ENCODE assay signal across 27 cellular contexts in genomic region chr11:69307421-69307820, GRCh38. TPM values are rescaled to one million over a fixed set of nuclear protein-coding genes. Genes with fewer than 3 reads are reported as not detected.
"Had no signal": no experiment of that assay in that cellular context is flagged by ENCODE, and none has a peak within 500 bp of the region (broad histone marks: within the 10 kb centered on the region; RNA-seq: fewer than 3 reads in every experiment).

No MANE protein-coding gene starts in this region.

- H3K27ac Mint-ChIP-seq: activated CD4-positive, alpha-beta memory T cell treated with anti-CD3 and anti-CD28 coated beads, Interleukin-2, amount 10 ng/mL, durations not matched to agents 7 days and 5 days; activated naive CD8-positive, alpha-beta T cell; activated T-cell treated with anti-CD3 and anti-CD28 coated beads, Interleukin-2, amount 50 U/mL, for 72 hours; nephron progenitor cell; stimulated activated naive B cell treated with anti-CD40 and anti-IgM and Interleukin-4, amounts not matched to agents 10 μg/mL and 1 μg/mL and 100 μg/mL, for 72 hours; T-helper 1 cell treated with Interleukin-12 subunit alpha and Interleukin-12 subunit beta and Interleukin-4 antibody, amounts not matched to agents 30 μg/mL and 1 μg/mL, for 36 hours had no signal

- H3K4me3 Mint-ChIP-seq: activated CD4-positive, alpha-beta memory T cell treated with anti-CD3 and anti-CD28 coated beads, Interleukin-2, amount 10 ng/mL, durations not matched to agents 7 days and 5 days; activated CD4-positive, alpha-beta T cell treated with anti-CD3 and anti-CD28 coated beads, Interleukin-2, amount 10 ng/mL, durations not matched to agents 7 days and 5 days; activated naive CD8-positive, alpha-beta T cell; activated T-cell treated with anti-CD3 and anti-CD28 coated beads, Interleukin-2, amount 50 U/mL, for 72 hours; nephron progenitor cell; stimulated activated naive B cell treated with anti-CD40 and anti-IgM and Interleukin-4, amounts not matched to agents 10 μg/mL and 1 μg/mL and 100 μg/mL, for 72 hours; T-helper 1 cell treated with Interleukin-12 subunit alpha and Interleukin-12 subunit beta and Interleukin-4 antibody, amounts not matched to agents 30 μg/mL and 1 μg/mL, for 36 hours had no signal

- H3K4me3 ChIP-seq: esophagus muscularis mucosa, heart left ventricle, pancreas, psoas muscle, smooth muscle cell, stomach, thyroid gland, upper lobe of left lung had no signal

- H3K27ac ChIP-seq: brain microvascular endothelial cell, esophagus muscularis mucosa, foreskin keratinocyte, heart left ventricle, pancreas, psoas muscle, stomach, thyroid gland, upper lobe of left lung, VCaP had no signal

- ATAC-seq: activated CD4-positive, CD25-positive, alpha-beta regulatory T cell treated with anti-CD3 and anti-CD28 coated beads, Interleukin-2, amount 50 U/mL, for 24 hours; activated T-cell treated with anti-CD3 and anti-CD28 coated beads, Interleukin-2, amount 50 U/mL, for 72 hours; foreskin keratinocyte; heart left ventricle; pancreas; psoas muscle; stimulated activated naive B cell treated with anti-CD40 and anti-IgM and Interleukin-4, amounts not matched to agents 10 μg/mL and 1 μg/mL and 100 μg/mL, for 72 hours had no signal

- H3K36me3 ChIP-seq: brain microvascular endothelial cell, esophagus muscularis mucosa, heart left ventricle, pancreas, stomach, thyroid gland, upper lobe of left lung had no signal

- H3K27me3 Mint-ChIP-seq: activated CD4-positive, alpha-beta T cell treated with anti-CD3 and anti-CD28 coated beads, Interleukin-2, amount 10 ng/mL, durations not matched to agents 7 days and 5 days; activated naive CD8-positive, alpha-beta T cell; stimulated activated naive B cell treated with anti-CD40 and anti-IgM and Interleukin-4, amounts not matched to agents 10 μg/mL and 1 μg/mL and 100 μg/mL, for 72 hours had no signal

- H3K9me3 Mint-ChIP-seq: activated CD4-positive, alpha-beta memory T cell treated with anti-CD3 and anti-CD28 coated beads, Interleukin-2, amount 10 ng/mL, durations not matched to agents 7 days and 5 days; activated CD4-positive, alpha-beta T cell treated with anti-CD3 and anti-CD28 coated beads, Interleukin-2, amount 10 ng/mL, durations not matched to agents 7 days and 5 days; activated T-cell treated with anti-CD3 and anti-CD28 coated beads, Interleukin-2, amount 50 U/mL, for 72 hours; nephron progenitor cell; T-helper 1 cell treated with Interleukin-12 subunit alpha and Interleukin-12 subunit beta and Interleukin-4 antibody, amounts not matched to agents 30 μg/mL and 1 μg/mL, for 36 hours had no signal

- H3K9me3 ChIP-seq: esophagus muscularis mucosa, heart left ventricle, pancreas, psoas muscle, stomach, thyroid gland, upper lobe of left lung had no signal

- H3K27me3 ChIP-seq: brain microvascular endothelial cell, esophagus muscularis mucosa, foreskin keratinocyte, heart left ventricle, pancreas, thyroid gland, upper lobe of left lung had no signal

- H3K4me1 ChIP-seq: pancreas, psoas muscle had no signal

- H3K36me3 Mint-ChIP-seq: activated naive CD8-positive, alpha-beta T cell; stimulated activated naive B cell treated with anti-CD40 and anti-IgM and Interleukin-4, amounts not matched to agents 10 μg/mL and 1 μg/mL and 100 μg/mL, for 72 hours had no signal

- DNase-seq: activated CD4-positive, alpha-beta memory T cell treated with anti-CD3 and anti-CD28 coated beads, Interleukin-2, amount 10 ng/mL, durations not matched to agents 7 days and 5 days; activated CD4-positive, alpha-beta T cell treated with anti-CD3 and anti-CD28 coated beads, Interleukin-2, amount 10 ng/mL, durations not matched to agents 7 days and 5 days; activated effector memory CD4-positive, alpha-beta T cell treated with Interleukin-2 at 50 U/mL for 16 hours; activated naive CD4-positive, alpha-beta T cell treated with Interleukin-2 at 50 U/mL for 16 hours; activated T-cell treated with anti-CD3 and anti-CD28 coated beads, Interleukin-2, amount 50 U/mL, for 72 hours; brain microvascular endothelial cell; caudate nucleus; foreskin keratinocyte; heart left ventricle; hypothalamus; nephron progenitor cell; pancreas; psoas muscle; stimulated activated CD4-positive, alpha-beta T cell treated with anti-CD3 and anti-CD28 coated beads, Interleukin-1b, Interleukin-23, amount 100 ng/mL, for 48 hours; stimulated activated CD4-positive, alpha-beta T cell treated with anti-CD3 and anti-CD28 coated beads, Interleukin-4, amount 100 ng/mL, for 4 hours; stimulated activated naive B cell treated with anti-CD40 and anti-IgM and Interleukin-4, amounts not matched to agents 10 μg/mL and 1 μg/mL and 100 μg/mL, for 72 hours; stomach; T-helper 9 cell; thyroid gland; upper lobe of left lung had no signal

RNA-seq across cellular contexts. Expression of gene MYEOV, which starts 13.5 kb away (rescaled TPM):
- total RNA-seq: activated CD4-positive, alpha-beta memory T cell treated with anti-CD3 and anti-CD28 coated beads, Interleukin-2, amount 10 ng/mL, durations not matched to agents 7 days and 5 days; activated CD4-positive, alpha-beta T cell treated with anti-CD3 and anti-CD28 coated beads, Interleukin-2, amount 10 ng/mL, durations not matched to agents 7 days and 5 days; astrocyte; esophagus muscularis mucosa; smooth muscle cell had no signal
